7 cellular contexts compared by ENCODE assay signal in the genomic region with DNA sequence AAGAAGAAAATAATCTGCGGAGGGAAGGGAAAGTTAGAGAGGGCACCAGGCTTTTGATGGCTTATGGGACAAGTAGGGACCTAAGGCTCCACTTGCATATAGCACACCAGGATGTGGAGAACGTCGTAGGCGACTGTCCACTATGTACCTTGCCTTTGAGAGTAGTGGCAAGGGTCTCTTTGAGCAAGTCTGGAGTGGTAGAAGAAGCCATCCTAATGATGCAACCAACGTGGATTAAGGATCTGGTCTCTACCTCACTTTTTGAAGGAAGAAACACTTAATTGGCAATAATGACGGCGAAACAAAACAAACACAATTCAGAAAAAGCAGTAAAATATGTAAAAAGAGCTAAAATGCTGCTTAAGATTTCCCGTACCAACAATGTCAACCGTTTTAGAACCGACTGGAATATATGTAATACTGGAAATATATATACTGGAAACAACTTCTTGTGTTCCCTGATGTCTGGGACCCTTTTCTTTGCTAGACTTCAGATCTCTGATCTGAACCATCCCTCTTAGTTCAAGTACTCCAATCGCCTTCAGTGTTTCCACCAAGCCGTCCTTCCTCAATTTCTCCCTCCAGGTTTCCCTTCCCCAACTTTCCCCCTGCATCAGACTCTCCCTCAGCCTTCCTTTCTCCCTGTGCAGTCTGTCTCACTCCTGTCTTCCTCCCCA. TPM values are rescaled to one million over a fixed set of nuclear protein-coding genes. Genes with fewer than 3 reads are reported as not detected.
DNase-seq lines count a peak whose midpoint lies in the region; ATAC-seq and FAIRE-seq lines count a peak whose summit lies in the region.

No MANE protein-coding gene starts in this region.

- ATAC-seq in activated CD8-positive, alpha-beta T cell treated with anti-CD3 and anti-CD28 coated beads, Interleukin-2, amount 10 ng/mL, durations not matched to agents 7 days and 5 days = no peak
- ATAC-seq in stimulated activated naive CD8-positive, alpha-beta T cell treated with anti-CD3 and anti-CD28 coated beads, Interleukin-15, amount 100 ng/mL, for 72 hours = no peak

- peaks cover 11% of the 10 kb centered on the region for H3K36me3 ChIP-seq in HUES48 (ENCODE audit: control insufficient read depth, insufficient read depth, low read length)

- peaks cover 28% of the 10 kb centered on the region for H3K36me3 Mint-ChIP-seq in activated CD8-positive, alpha-beta T cell treated with anti-CD3 and anti-CD28 coated beads, Interleukin-2, amount 10 ng/mL, durations not matched to agents 7 days and 5 days (ENCODE audit: low read depth)

- DNase-seq in activated CD8-positive, alpha-beta T cell treated with anti-CD3 and anti-CD28 coated beads, Interleukin-2, amount 10 ng/mL, durations not matched to agents 7 days and 5 days = no peak
- no peak for DNase-seq in stimulated activated naive CD8-positive, alpha-beta T cell treated with anti-CD3 and anti-CD28 coated beads, Interleukin-15, amount 100 ng/mL, for 72 hours
- DNase-seq in Ammon's horn (ENCODE audit: low spot score) (no peak), NCI-H446 (lab: John Stamatoyannopoulos, UW) (no peak), HTR-8/SVneo (ENCODE audit: insufficient read length, low spot score) (no peak)

- CTCF ChIA-PET in activated CD8-positive, alpha-beta T cell treated with anti-CD3 and anti-CD28 coated beads, Interleukin-2, amount 10 ng/mL, durations not matched to agents 7 days and 5 days (lab: Charles Lee) = interaction anchor here (0.8 to 2.1 kb wide), 11 partner anchors 7 to 224 kb away, joined by 3 to 7 read pairs (median 4); no protein-coding TSS in a partner anchor

- H3K4me3 Mint-ChIP-seq in activated CD8-positive, alpha-beta T cell treated with anti-CD3 and anti-CD28 coated beads, Interleukin-2, amount 10 ng/mL, durations not matched to agents 7 days and 5 days = peak overlapping the region; percentile 89
- peak overlapping the region; percentile 79 to 95 for H3K4me3 Mint-ChIP-seq in stimulated activated naive CD8-positive, alpha-beta T cell treated with anti-CD3 and anti-CD28 coated beads, Interleukin-15, amount 100 ng/mL, for 72 hours

- H3K9me3 Mint-ChIP-seq in activated CD8-positive, alpha-beta T cell treated with anti-CD3 and anti-CD28 coated beads, Interleukin-2, amount 10 ng/mL, durations not matched to agents 7 days and 5 days (ENCODE audit: insufficient read depth) = no peaks in the 10 kb centered on the region
- no peaks in the 10 kb centered on the region for H3K9me3 Mint-ChIP-seq in stimulated activated naive CD8-positive, alpha-beta T cell treated with anti-CD3 and anti-CD28 coated beads, Interleukin-15, amount 100 ng/mL, for 72 hours

- no peak for FAIRE-seq in HTR-8/SVneo (lab: Jason Lieb, UNC)

- peak overlapping the region; percentile 95 for H3K27ac Mint-ChIP-seq in activated CD8-positive, alpha-beta T cell treated with anti-CD3 and anti-CD28 coated beads, Interleukin-2, amount 10 ng/mL, durations not matched to agents 7 days and 5 days
- peak overlapping the region; percentile 92 to 96 for H3K27ac Mint-ChIP-seq in stimulated activated naive CD8-positive, alpha-beta T cell treated with anti-CD3 and anti-CD28 coated beads, Interleukin-15, amount 100 ng/mL, for 72 hours

- H3K9me3 ChIP-seq in HUES48 (ENCODE audit: control insufficient read depth, insufficient read depth, low read length) = no peaks in the 10 kb centered on the region

- H3K27me3 Mint-ChIP-seq in activated CD8-positive, alpha-beta T cell treated with anti-CD3 and anti-CD28 coated beads, Interleukin-2, amount 10 ng/mL, durations not matched to agents 7 days and 5 days (ENCODE audit: low read depth) = no peaks in the 10 kb centered on the region
- no peaks in the 10 kb centered on the region for H3K27me3 Mint-ChIP-seq in stimulated activated naive CD8-positive, alpha-beta T cell treated with anti-CD3 and anti-CD28 coated beads, Interleukin-15, amount 100 ng/mL, for 72 hours

- H3K4me3 ChIP-seq in HUES48 (ENCODE audit: low read depth, low read length) = peak overlapping the region; percentile 85
- H3K4me3 ChIP-seq in iPS-11a (ENCODE audit: low read depth, low read length) = peak overlapping the region; percentile 99

- peaks cover 33% of the 10 kb centered on the region for H3K4me1 Mint-ChIP-seq in activated CD8-positive, alpha-beta T cell treated with anti-CD3 and anti-CD28 coated beads, Interleukin-2, amount 10 ng/mL, durations not matched to agents 7 days and 5 days (ENCODE audit: low read depth)
- peaks cover 31% of the 10 kb centered on the region for H3K4me1 Mint-ChIP-seq in stimulated activated naive CD8-positive, alpha-beta T cell treated with anti-CD3 and anti-CD28 coated beads, Interleukin-15, amount 100 ng/mL, for 72 hours

- peak overlapping the region; percentile 99 for H3K27ac ChIP-seq in HUES48 (ENCODE audit: low read depth, low read length)

- no peaks in the 10 kb centered on the region for H3K27me3 ChIP-seq in HUES48 (ENCODE audit: control insufficient read depth, insufficient read depth, low read length)

- peaks cover 17% of the 10 kb centered on the region for H3K4me1 ChIP-seq in HUES48 (ENCODE audit: control insufficient read depth, insufficient read depth, low read length)

- POLR2A ChIA-PET in activated CD8-positive, alpha-beta T cell treated with anti-CD3 and anti-CD28 coated beads, Interleukin-2, amount 10 ng/mL, durations not matched to agents 7 days and 5 days (lab: Charles Lee) = interaction anchor here (0.6 to 2.0 kb wide), 27 partner anchors 8 to 368 kb away, joined by 3 to 18 read pairs (median 3); partner anchors contain the start of genes KPNA6, PEF1 and PTP4A2

- peak overlapping the region; percentile 93 for H3K9ac ChIP-seq in HUES48 (ENCODE audit: low read depth, low read length)

RNA-seq across cellular contexts. Expression of gene KHDRBS1, which starts 0.8 kb away (rescaled TPM):
- 100 to 1,000 TPM; 194 to 197 TPM for total RNA-seq in activated CD8-positive, alpha-beta T cell treated with anti-CD3 and anti-CD28 coated beads, Interleukin-2, amount 10 ng/mL, durations not matched to agents 7 days and 5 days

RNA-seq across cellular contexts. Expression of gene TMEM39B, which starts 59.9 kb away (rescaled TPM):
- total RNA-seq in activated CD8-positive, alpha-beta T cell treated with anti-CD3 and anti-CD28 coated beads, Interleukin-2, amount 10 ng/mL, durations not matched to agents 7 days and 5 days = 10 to 100 TPM; 32.6 to 36.2 TPM
